Comparison of ENCODE assay signal across 9 cellular contexts in genomic region chr7:22193361-22194016, GRCh38.
DNase-seq lines count a peak whose midpoint lies in the region; ATAC-seq, FAIRE-seq and TF ChIP-seq lines count a peak whose summit lies in the region.
"Had no signal": no experiment of that assay in that cellular context is flagged by ENCODE, and none has a peak within 500 bp of the region (broad histone marks: within the 10 kb centered on the region; RNA-seq: fewer than 3 reads in every experiment).

No MANE protein-coding gene starts in this region.

- no peaks in the 10 kb centered on the region for H3K9me3 Mint-ChIP-seq in nephron

- peaks cover 15% of the 10 kb centered on the region for H3K4me1 Mint-ChIP-seq in nephron

- peak overlapping the region in 2 of 3 experiments; percentile 13 to 22 for H3K27ac Mint-ChIP-seq in nephron

- no peaks in the 10 kb centered on the region for H3K36me3 Mint-ChIP-seq in nephron (ENCODE audit: low read depth)

- no peak for TF ChIP-seq CTCF in fibroblast of villous mesenchyme (IDR thresholded peaks at IDR 0.05; ENCODE audit: insufficient read depth, low read depth, low read length)
- no peak for TF ChIP-seq CTCF in nephron (IDR thresholded peaks at IDR 0.05; ENCODE audit: unreplicated experiment in 3 of 3)

- H3K4me3 ChIP-seq in fibroblast of villous mesenchyme (ENCODE audit: low read depth, low read length) = no peak overlapping the region

- intact Hi-C loops in Right ventricle myocardium inferior (cut with DNase I) = no loop called here
- intact Hi-C loops in cardiac septum (cut with DNase I) = no loop called here

- FAIRE-seq in RCC 7860 (lab: Jason Lieb, UNC) = no peak

- DNase-seq in Right ventricle myocardium inferior (ENCODE audit: missing footprints) (peak; percentile 61), cardiac septum (ENCODE audit: low spot score) (no peak), fibroblast of villous mesenchyme (ENCODE audit: low read depth) (peak; percentile 0), RCC 7860 (ENCODE audit: low spot score) (no peak), HK-2 (ENCODE audit: unreplicated experiment) (no peak)
- DNase-seq: NCI-H2081 treated with DMSO at 0.1 percent for 48 hours had no signal

- H3K27me3 Mint-ChIP-seq in nephron (ENCODE audit: low read depth) = peaks cover 17% of the 10 kb centered on the region

- H3K4me3 Mint-ChIP-seq in nephron = peak overlapping the region; percentile 60 to 67 (median 65)

- peak; percentile 86 for ATAC-seq in Right ventricle myocardium inferior
- ATAC-seq in HG03520 (IDR thresholded peaks at IDR 0.05; ENCODE audit: unreplicated experiment) = no peak
- ATAC-seq in GM21390 (IDR thresholded peaks at IDR 0.05; ENCODE audit: unreplicated experiment) = no peak

Comparison
In these comparisons a context has a peak if more than half of its experiments do, and no peak if none do; other contexts are left out.
1. DNase-seq: peak in Right ventricle myocardium inferior (single experiment) and fibroblast of villous mesenchyme (single experiment); none in cardiac septum (single experiment), RCC 7860 (single experiment) and HK-2 (single experiment).